ENCODE assay signal across 8 cellular contexts in genomic region chr16:2883027-2883846, GRCh38. TPM values are rescaled to one million over a fixed set of nuclear protein-coding genes. Genes with fewer than 3 reads are reported as not detected.
DNase-seq lines count a peak whose midpoint lies in the region; ATAC-seq lines count a peak whose summit lies in the region.

TSS of gene FLYWCH2 (plus strand) at chr16:2883215. CDS start at chr16:2896450, 13,235 bp downstream.

- peak within 1 kb of the TSS; percentile 90 for H3K27ac ChIP-seq in BLaER1

- peaks cover 20% of the 10 kb centered on the region for H3K9me3 ChIP-seq in BLaER1

- H3K27me3 ChIP-seq in BLaER1: no peaks in the 10 kb centered on the region

- H3K9ac ChIP-seq in BLaER1: peak within 1 kb of the TSS; percentile 95

- H3K4me1 Mint-ChIP-seq in activated CD4-positive, alpha-beta T cell treated with anti-CD3 and anti-CD28 coated beads, Interleukin-2, amount 10 ng/mL, durations not matched to agents 7 days and 5 days: peaks cover 14% of the 10 kb centered on the region

- peak within 1 kb of the TSS; percentile 93 for H3K27ac Mint-ChIP-seq in activated CD4-positive, alpha-beta T cell treated with anti-CD3 and anti-CD28 coated beads, Interleukin-2, amount 10 ng/mL, durations not matched to agents 7 days and 5 days

- POLR2A ChIA-PET in activated CD4-positive, alpha-beta T cell treated with anti-CD3 and anti-CD28 coated beads, Interleukin-2, amount 10 ng/mL, durations not matched to agents 7 days and 5 days (lab: Charles Lee): interaction anchor here (0.6 to 1.2 kb wide), 2 partner anchors 28 to 1113 kb away, joined by 4 to 6 read pairs; partner anchors contain the start of gene FLYWCH1

- H3K4me1 ChIP-seq in BLaER1: peaks cover 16% of the 10 kb centered on the region

- H4K20me1 ChIP-seq in BLaER1: no peaks in the 10 kb centered on the region

- no peaks in the 10 kb centered on the region for H3K36me3 Mint-ChIP-seq in activated CD4-positive, alpha-beta T cell treated with anti-CD3 and anti-CD28 coated beads, Interleukin-2, amount 10 ng/mL, durations not matched to agents 7 days and 5 days (ENCODE audit: low read depth)

- H3K36me3 ChIP-seq in BLaER1: no peaks in the 10 kb centered on the region

- no peaks in the 10 kb centered on the region for H3K9me3 Mint-ChIP-seq in activated CD4-positive, alpha-beta T cell treated with anti-CD3 and anti-CD28 coated beads, Interleukin-2, amount 10 ng/mL, durations not matched to agents 7 days and 5 days

- peak within 1 kb of the TSS; percentile 80 for H3K4me3 Mint-ChIP-seq in activated CD4-positive, alpha-beta T cell treated with anti-CD3 and anti-CD28 coated beads, Interleukin-2, amount 10 ng/mL, durations not matched to agents 7 days and 5 days

- H3K4me2 ChIP-seq in BLaER1: peak within 1 kb of the TSS; percentile 92

- ATAC-seq in GM19328 (IDR thresholded peaks at IDR 0.05; ENCODE audit: unreplicated experiment): peak; percentile 75
- ATAC-seq in HG03520 (IDR thresholded peaks at IDR 0.05; ENCODE audit: unreplicated experiment): peak; percentile 73

- peak within 1 kb of the TSS; percentile 88 for H3K4me3 ChIP-seq in BLaER1

- peak; percentile 97 for DNase-seq in NCI-H69 (lab: John Stamatoyannopoulos, UW)
- DNase-seq in activated CD4-positive, alpha-beta T cell treated with anti-CD3 and anti-CD28 coated beads, Interleukin-2, amount 10 ng/mL, durations not matched to agents 7 days and 5 days: peak; percentile 99
- DNase-seq in cortex of kidney (lab: John Stamatoyannopoulos, UW): peak; percentile 88
- DNase-seq in left kidney (ENCODE audit: low read depth, low spot score): peak; percentile 99
- DNase-seq in stimulated activated CD4-positive, alpha-beta T cell treated with anti-CD3 and anti-CD28 coated beads, Interleukin-2, amount 100 ng/mL, for 24 hours: peak; percentile 99 to 100

- peaks cover 3% of the 10 kb centered on the region for H3K27me3 Mint-ChIP-seq in activated CD4-positive, alpha-beta T cell treated with anti-CD3 and anti-CD28 coated beads, Interleukin-2, amount 10 ng/mL, durations not matched to agents 7 days and 5 days

- CTCF ChIA-PET in activated CD4-positive, alpha-beta T cell treated with anti-CD3 and anti-CD28 coated beads, Interleukin-2, amount 10 ng/mL, durations not matched to agents 7 days and 5 days (lab: Charles Lee): interaction anchor here (0.6 to 2.1 kb wide), 12 partner anchors 9 to 107 kb away, joined by 3 to 18 read pairs (median 4); partner anchors contain the start of gene FLYWCH1

RNA-seq across cellular contexts. Expression of gene FLYWCH2, which starts in this region (rescaled TPM):
- total RNA-seq in activated CD4-positive, alpha-beta T cell treated with anti-CD3 and anti-CD28 coated beads, Interleukin-2, amount 10 ng/mL, durations not matched to agents 7 days and 5 days: 10 to 100 TPM; 16.8 to 21.0 TPM

Comparison
In these comparisons a context has a peak if more than half of its experiments do, and no peak if none do; other contexts are left out.
1. Peak in every context shown above with its lines: DNase-seq, ATAC-seq, H3K4me3 ChIP-seq and H3K27ac ChIP-seq.